Comparison of ENCODE assay signal across 8 cellular contexts in the genomic region with DNA sequence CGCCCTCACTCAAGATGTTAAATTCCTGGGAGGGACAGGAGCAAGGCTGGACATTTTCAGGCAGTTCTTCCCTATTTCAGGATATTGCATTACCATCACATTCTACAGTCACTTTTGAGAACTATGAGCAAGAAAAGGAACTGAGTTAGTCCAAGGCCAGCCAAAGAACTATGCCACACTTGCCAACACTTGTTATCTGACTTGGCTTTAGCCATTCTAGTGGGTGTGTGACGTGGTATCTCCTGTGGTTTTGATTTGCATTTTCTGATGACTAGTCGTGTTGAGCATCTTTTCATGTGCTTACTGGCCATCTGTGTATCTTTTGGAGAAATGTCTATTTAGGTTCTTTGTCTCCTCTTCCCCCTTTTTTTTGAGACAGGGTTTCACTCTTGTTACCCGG. TPM values are rescaled to one million over a fixed set of nuclear protein-coding genes. Genes with fewer than 3 reads are reported as not detected.
DNase-seq lines count a peak whose midpoint lies in the region; ATAC-seq and TF ChIP-seq lines count a peak whose summit lies in the region.

No MANE protein-coding gene starts in this region.

- peak; percentile 61 for ATAC-seq in GM18907 (IDR thresholded peaks at IDR 0.05; ENCODE audit: unreplicated experiment)
- ATAC-seq in RWPE2 (ENCODE audit: low read depth), result peak; percentile 96
- peak; percentile 99 for ATAC-seq in foreskin keratinocyte

- H3K9me3 ChIP-seq in RWPE2 (ENCODE audit: severe bottlenecking) (no peaks in the 10 kb centered on the region), thyroid gland (no peaks in the 10 kb centered on the region)

- H3K27ac ChIP-seq in RWPE2 (ENCODE audit: poor library complexity, severe bottlenecking), result peak overlapping the region; percentile 54
- peak overlapping the region; percentile 64 for H3K27ac ChIP-seq in foreskin keratinocyte
- no peak overlapping the region for H3K27ac ChIP-seq in thyroid gland

- TF ChIP-seq CTCF in RWPE2 (IDR thresholded peaks at IDR 0.05; ENCODE audit: poor library complexity, severe bottlenecking) (no peak), foreskin keratinocyte (conservative IDR thresholded peaks at IDR 0.05) (no peak), thyroid gland (IDR thresholded peaks at IDR 0.05) (no peak)

- no peak overlapping the region for H3K4me3 ChIP-seq in RWPE2 (ENCODE audit: severe bottlenecking)
- no peak overlapping the region for H3K4me3 ChIP-seq in thyroid gland (replicated peaks in 1 of 3)

- H3K27me3 ChIP-seq in RWPE2 (ENCODE audit: insufficient read depth, poor library complexity, severe bottlenecking) (no peaks in the 10 kb centered on the region), foreskin keratinocyte (no peaks in the 10 kb centered on the region), thyroid gland (no peaks in the 10 kb centered on the region)

- WGBS in thyroid gland, 2 donors, result 83 to 91% methylated on average over 4 of the region's 4 CpGs

- intact Hi-C loops in thyroid gland (cut with DNase I), result no loop called here

- TF ChIP-seq POLR2A in thyroid gland (IDR thresholded peaks at IDR 0.05), result no peak

- peaks cover 11% of the 10 kb centered on the region; the same call in 1 of the 2 replicates for H3K36me3 ChIP-seq in RWPE2 (ENCODE audit: low read depth)
- H3K36me3 ChIP-seq in thyroid gland, result no peaks in the 10 kb centered on the region

- DNase-seq in AG20443 (ENCODE audit: low spot score) (peak; percentile 40), RWPE2 (ENCODE audit: low spot score) (no peak), foreskin keratinocyte (peak; percentile 95 to 98), cerebellar nuclear complex (lab: John Stamatoyannopoulos, UW) (no peak), NCI-H187 treated with DMSO at 0.1 percent for 48 hours (lab: John Stamatoyannopoulos, UW) (no peak), thyroid gland (no peak), NCI-H82 treated with DMSO at 0.1 percent for 48 hours (lab: John Stamatoyannopoulos, UW; ENCODE audit: unreplicated experiment) (no peak)

- H3K4me1 ChIP-seq in RWPE2 (ENCODE audit: insufficient read depth, poor library complexity, severe bottlenecking), result peaks cover 26% of the 10 kb centered on the region
- peaks cover 23% of the 10 kb centered on the region for H3K4me1 ChIP-seq in foreskin keratinocyte
- H3K4me1 ChIP-seq in thyroid gland, result peaks cover 14% of the 10 kb centered on the region in 2 donors

RNA-seq across cellular contexts. Expression of a gene that starts 12.0 kb away (rescaled TPM):
- total RNA-seq in foreskin keratinocyte, result 84.4 and 87.5 TPM in 2 replicates
- 30.8 and 37.7 TPM in 2 replicates for polyA plus RNA-seq in foreskin keratinocyte
- 10 to 100 TPM; 76.7 to 87.5 (median 80.1) TPM for total RNA-seq in thyroid gland

Comparison
In these comparisons a context has a peak if more than half of its experiments do, and no peak if none do; other contexts are left out.
1. DNase-seq: peak in AG20443 (single experiment) and foreskin keratinocyte (2 of 2); none in RWPE2 (single experiment), cerebellar nuclear complex (0 of 2), NCI-H187 treated with DMSO at 0.1 percent for 48 hours (single experiment), thyroid gland (0 of 2) and NCI-H82 treated with DMSO at 0.1 percent for 48 hours (single experiment).
2. H3K27ac ChIP-seq: peak in RWPE2 (single experiment) and foreskin keratinocyte (single experiment); none in thyroid gland (0 of 3).
3. Peak in every context shown above with its lines, with median percentiles within 50 percentile points of each other: ATAC-seq.